Comparison of ENCODE assay signal across 23 cellular contexts in genomic region chr2:1842945-1843344, GRCh38.
A peak's percentile ranks its signal among the peaks of the same experiment; 100 is the strongest.
DNase-seq lines count a peak whose midpoint lies in the region; ATAC-seq, FAIRE-seq and TF ChIP-seq lines count a peak whose summit lies in the region.
"Had no signal": no experiment of that assay in that cellular context is flagged by ENCODE, and none has a peak within 500 bp of the region (broad histone marks: within the 10 kb centered on the region; RNA-seq: fewer than 3 reads in every experiment).

No MANE protein-coding gene starts in this region.

- H3K4me3 ChIP-seq in left ventricle myocardium inferior (no peak overlapping the region), upper lobe of right lung (no peak overlapping the region), mammary epithelial cell (replicated peaks in 1 of 3; ENCODE audit: insufficient read depth in 1 of 3, low read depth in 2 of 3, low read length in 3 of 3) (no peak overlapping the region)
- H3K4me3 ChIP-seq: BLaER1 had no signal

- CTCF ChIA-PET in mammary epithelial cell (lab: Charles Lee; ENCODE audit: low non-redundant PET), result no interaction called here

- H3K27ac Mint-ChIP-seq in endothelial cell (ENCODE audit: unreplicated experiment), result peak overlapping the region; percentile 30
- H3K27ac Mint-ChIP-seq: B cell; CD4-positive, CD25-positive, alpha-beta regulatory T cell; CD8-positive, alpha-beta T cell had no signal

- H2AFZ ChIP-seq in mammary epithelial cell (ENCODE audit: low read depth, low read length), result no peak overlapping the region

- H3K9me3 Mint-ChIP-seq in endothelial cell (ENCODE audit: unreplicated experiment), result no peaks in the 10 kb centered on the region
- H3K9me3 Mint-ChIP-seq: CD8-positive, alpha-beta T cell had no signal

- BruUV-seq in mammary epithelial cell (replicated peaks; lab: Mats Ljungman, UMichigan), result no TSS peak

- no peak overlapping the region for H3K4me3 Mint-ChIP-seq in endothelial cell (ENCODE audit: unreplicated experiment)
- H3K4me3 Mint-ChIP-seq: B cell; CD4-positive, CD25-positive, alpha-beta regulatory T cell; CD8-positive, alpha-beta T cell had no signal

- 93% methylated on average over 19 of the region's 29 CpGs for WGBS in mammary epithelial cell (ENCODE audit: low coverage, missing lambda C conversion rate)

- TF ChIP-seq CTCF in left ventricle myocardium inferior (IDR thresholded peaks at IDR 0.05; ENCODE audit: borderline replicate concordance) (no peak), endothelial cell (IDR thresholded peaks at IDR 0.05; ENCODE audit: unreplicated experiment) (no peak), upper lobe of right lung (IDR thresholded peaks at IDR 0.05) (no peak), mammary epithelial cell (conservative IDR thresholded peaks at IDR 0.05 in 1 of 2, IDR thresholded peaks at IDR 0.05 in 1 of 2; ENCODE audit: extremely low read depth in 1 of 2, insufficient read depth in 1 of 2, low read depth in 1 of 2, low read length in 2 of 2) (no peak)

- dilution Hi-C loops in mammary epithelial cell (cut with HindIII; ENCODE audit: low sequenced_read_pairs), result no loop called here

- no peaks in the 10 kb centered on the region for H3K36me3 ChIP-seq in left ventricle myocardium inferior
- no peaks in the 10 kb centered on the region for H3K36me3 ChIP-seq in upper lobe of right lung
- no peaks in the 10 kb centered on the region for H3K36me3 ChIP-seq in mammary epithelial cell (ENCODE audit: insufficient read depth, low read length)
- H3K36me3 ChIP-seq: BLaER1 had no signal

- H3K79me2 ChIP-seq in mammary epithelial cell (ENCODE audit: insufficient read depth, low read length), result no peaks in the 10 kb centered on the region

- intact Hi-C loops in cardiac septum (cut with DNase I), result no loop called here
- intact Hi-C loops in left ventricle myocardium inferior (cut with micrococcal nuclease), result no loop called here
- intact Hi-C loops in posterior vena cava (cut with DNase I), result loop anchor here in 1 of 2 donors (1.0 kb wide), 1 partner anchor 296 kb away; no protein-coding TSS in a partner anchor
- intact Hi-C loops in upper lobe of right lung (cut with DNase I), result no loop called here
- intact Hi-C loops in mammary epithelial cell (cut with micrococcal nuclease), result no loop called here

- in situ Hi-C loops in mammary epithelial cell (cut with MboI; ENCODE audit: low sequenced_read_pairs in 2 of 2), result no loop called here

- ATAC-seq in upper lobe of right lung (no peak), HG02678 (IDR thresholded peaks at IDR 0.05; ENCODE audit: unreplicated experiment) (no peak)
- ATAC-seq: CD8-positive, alpha-beta T cell had no signal

- H3K9me3 ChIP-seq in left ventricle myocardium inferior (replicated peaks) (no peaks in the 10 kb centered on the region), upper lobe of right lung (no peaks in the 10 kb centered on the region), mammary epithelial cell (replicated peaks; ENCODE audit: insufficient read depth, low read length) (peaks cover 4% of the 10 kb centered on the region)
- H3K9me3 ChIP-seq: Caco-2 had no signal

- no peaks in the 10 kb centered on the region for H3K27me3 Mint-ChIP-seq in endothelial cell (ENCODE audit: unreplicated experiment)
- H3K27me3 Mint-ChIP-seq: CD4-positive, CD25-positive, alpha-beta regulatory T cell had no signal

- no peak for FAIRE-seq in frontal cortex (lab: Jason Lieb, UNC)
- FAIRE-seq: A204.1, G401.6, GM12892, GM19239 had no signal

- H3K9ac ChIP-seq in mammary epithelial cell (ENCODE audit: insufficient read depth, low read length), result no peak overlapping the region
- H3K9ac ChIP-seq: BLaER1 had no signal

- DNase-seq in cardiac septum (ENCODE audit: low spot score) (peak; percentile 63), left ventricle myocardium inferior (no peak), endothelial cell (ENCODE audit: low spot score) (no peak), posterior vena cava (ENCODE audit: low spot score) (peak; percentile 81), upper lobe of right lung (peak; percentile 53), mammary epithelial cell (no peak), frontal cortex (ENCODE audit: low spot score in 2 of 2) (no peak)
- DNase-seq: CD4-positive, CD25-positive, alpha-beta regulatory T cell; CD8-positive, alpha-beta T cell; DMS153; DND-41; GOT3; HCEC 1CT had no signal

- H3K27me3 ChIP-seq in left ventricle myocardium inferior (ENCODE audit: low read depth) (peaks cover 47% of the 10 kb centered on the region), upper lobe of right lung (no peaks in the 10 kb centered on the region), mammary epithelial cell (ENCODE audit: insufficient read depth, low read length) (no peaks in the 10 kb centered on the region)
- H3K27me3 ChIP-seq: BLaER1 had no signal

- no peaks in the 10 kb centered on the region for H4K20me1 ChIP-seq in mammary epithelial cell (ENCODE audit: insufficient read depth, low read length)
- H4K20me1 ChIP-seq: BLaER1 had no signal

- H3K4me1 ChIP-seq in left ventricle myocardium inferior (no peaks in the 10 kb centered on the region), upper lobe of right lung (no peaks in the 10 kb centered on the region), mammary epithelial cell (ENCODE audit: insufficient read depth, low read length) (no peaks in the 10 kb centered on the region)
- H3K4me1 ChIP-seq: BLaER1, Caco-2 had no signal

- H3K36me3 Mint-ChIP-seq in endothelial cell (ENCODE audit: low read depth, unreplicated experiment), result peaks cover 4% of the 10 kb centered on the region
- H3K36me3 Mint-ChIP-seq: CD4-positive, CD25-positive, alpha-beta regulatory T cell; CD8-positive, alpha-beta T cell had no signal

- H3K27ac ChIP-seq in left ventricle myocardium inferior (replicated peaks) (no peak overlapping the region), upper lobe of right lung (no peak overlapping the region), mammary epithelial cell (ENCODE audit: insufficient read depth, low read depth, low read length) (no peak overlapping the region)
- H3K27ac ChIP-seq: 22Rv1, BLaER1, C4-2B had no signal

- H3K4me1 Mint-ChIP-seq in endothelial cell (ENCODE audit: unreplicated experiment), result peaks cover 9% of the 10 kb centered on the region
- H3K4me1 Mint-ChIP-seq: B cell; CD4-positive, CD25-positive, alpha-beta regulatory T cell had no signal

- no peak overlapping the region for H3K4me2 ChIP-seq in mammary epithelial cell (ENCODE audit: insufficient read depth, low read depth, low read length)
- H3K4me2 ChIP-seq: BLaER1 had no signal

Comparison
In these comparisons a context has a peak if more than half of its experiments do, and no peak if none do; other contexts are left out.
1. DNase-seq: peak in cardiac septum (single experiment), posterior vena cava (single experiment) and upper lobe of right lung (single experiment); none in left ventricle myocardium inferior (single experiment), endothelial cell (single experiment), mammary epithelial cell (single experiment) and frontal cortex (0 of 2).